9 cellular contexts compared by ENCODE assay signal in the genomic region with DNA sequence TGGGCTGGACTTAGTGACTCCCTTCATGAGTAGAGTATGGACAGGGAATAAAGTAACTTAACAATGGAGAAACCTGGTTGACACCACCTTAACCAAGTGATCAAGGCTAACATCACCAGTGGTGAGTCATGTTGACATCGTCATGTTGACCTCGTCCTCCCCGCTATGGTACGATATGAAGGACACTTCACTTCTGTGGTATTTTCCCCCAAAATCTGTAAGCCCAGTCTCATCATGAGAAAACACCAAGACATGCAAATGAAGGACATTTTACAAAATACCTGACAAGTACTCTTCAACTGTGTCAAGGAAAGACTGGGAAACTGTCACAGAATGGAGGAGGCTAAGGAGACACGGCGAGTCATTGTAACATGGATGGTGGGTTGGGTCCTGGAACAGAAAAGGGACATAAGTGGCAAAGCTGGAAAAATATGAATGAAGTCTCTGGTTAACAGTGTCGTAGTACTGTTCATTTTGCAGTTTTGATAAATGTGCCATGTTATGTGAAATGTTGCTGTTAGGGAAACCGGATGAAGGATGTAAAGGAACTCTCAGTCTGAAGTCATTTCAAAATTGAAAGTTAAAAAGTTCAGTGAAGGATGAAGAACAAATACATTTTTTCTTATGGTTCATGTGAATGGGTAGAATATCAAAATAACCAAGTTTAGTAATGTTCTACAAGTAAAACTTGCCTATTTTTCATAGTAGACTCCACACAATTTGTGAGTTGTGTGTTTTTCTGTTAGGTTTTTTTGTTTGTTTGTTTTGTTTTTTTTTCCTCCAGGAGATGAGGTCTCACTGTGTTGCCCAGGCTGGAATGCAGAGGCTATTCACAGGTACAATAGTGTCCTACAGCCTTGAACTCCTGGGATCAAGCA.
A peak's percentile ranks its signal among the peaks of the same experiment; 100 is the strongest.
DNase-seq lines count a peak whose midpoint lies in the region; ATAC-seq lines count a peak whose summit lies in the region.
"Had no signal": no experiment of that assay in that cellular context is flagged by ENCODE, and none has a peak within 500 bp of the region (broad histone marks: within the 10 kb centered on the region; RNA-seq: fewer than 3 reads in every experiment).

No MANE protein-coding gene starts in this region.

- no peak overlapping the region for H3K27ac ChIP-seq in trophoblast cell (ENCODE audit: low read depth, low read length)
- H3K27ac ChIP-seq: cardiac muscle cell had no signal

- no peak overlapping the region for H2BK5ac ChIP-seq in trophoblast cell (ENCODE audit: low read depth, low read length, poor library complexity)

- no peak overlapping the region for H2BK12ac ChIP-seq in trophoblast cell (ENCODE audit: low read length)

- no peak overlapping the region for H4K12ac ChIP-seq in trophoblast cell (ENCODE audit: low read depth, low read length)

- no peaks in the 10 kb centered on the region for H3K79me2 ChIP-seq in trophoblast cell (ENCODE audit: control insufficient read depth, insufficient read depth, low read length, poor library complexity)

- H3K4me1 ChIP-seq in trophoblast cell (ENCODE audit: control insufficient read depth in 1 of 2, insufficient read depth in 2 of 2, low read length in 2 of 2) = no peaks in the 10 kb centered on the region

- H3K18ac ChIP-seq in trophoblast cell (ENCODE audit: low read length) = no peak overlapping the region

- no peak overlapping the region for H3K14ac ChIP-seq in trophoblast cell (ENCODE audit: low read length)

- H3K27me3 ChIP-seq in trophoblast cell (ENCODE audit: insufficient read depth, low read length) = no peaks in the 10 kb centered on the region
- H3K27me3 ChIP-seq: cardiac muscle cell had no signal

- WGBS in trophoblast cell (ENCODE audit: extremely low coverage, insufficient coverage, insufficient read length) = no CpG with 5 or more reads among the region's 8 CpGs

- no peak overlapping the region for H3K4me2 ChIP-seq in trophoblast cell (ENCODE audit: low read length)

- H3K9me3 ChIP-seq in trophoblast cell (ENCODE audit: insufficient read depth, low read depth, low read length) = no peaks in the 10 kb centered on the region

- H3K4ac ChIP-seq in trophoblast cell (ENCODE audit: low read depth, low read length) = no peak overlapping the region

- H3K4me3 ChIP-seq in trophoblast cell (ENCODE audit: low read depth, low read length) = no peak overlapping the region
- H3K4me3 ChIP-seq: cardiac muscle cell had no signal

- no peak overlapping the region for H2BK120ac ChIP-seq in trophoblast cell (ENCODE audit: insufficient read depth, low read length, poor library complexity)

- ATAC-seq in GM18519 (IDR thresholded peaks at IDR 0.05; ENCODE audit: low FRiP score, unreplicated experiment) = peak; percentile 75
- peak; percentile 81 for ATAC-seq in GM21825 (IDR thresholded peaks at IDR 0.05; ENCODE audit: unreplicated experiment)

- H4K8ac ChIP-seq in trophoblast cell (ENCODE audit: low read depth, low read length) = no peak overlapping the region

- H2AFZ ChIP-seq in trophoblast cell (ENCODE audit: insufficient read depth, low read length, poor library complexity) = no peak overlapping the region

- no peak overlapping the region for H3K23ac ChIP-seq in trophoblast cell (ENCODE audit: low read length)

- no peak overlapping the region for H2AK5ac ChIP-seq in trophoblast cell (ENCODE audit: low read length)

- H4K91ac ChIP-seq in trophoblast cell (ENCODE audit: low read depth, low read length) = no peak overlapping the region

- H3K36me3 ChIP-seq in trophoblast cell (ENCODE audit: control insufficient read depth in 1 of 2, insufficient read depth in 2 of 2, low read length in 2 of 2) = peaks cover 0 to 4% of the 10 kb centered on the region in 2 experiments
- H3K36me3 ChIP-seq: cardiac muscle cell had no signal

- H3K79me1 ChIP-seq in trophoblast cell (ENCODE audit: low read length) = no peaks in the 10 kb centered on the region

- H3K9ac ChIP-seq in trophoblast cell (ENCODE audit: low read length) = no peak overlapping the region

- peak; percentile 34 for DNase-seq in LHCN-M2 (ENCODE audit: low read depth)
- DNase-seq in kidney tubule cell (ENCODE audit: low spot score) = peak; percentile 71
- DNase-seq in DMS114 treated with DMSO at 0.1 percent for 48 hours (lab: John Stamatoyannopoulos, UW; ENCODE audit: unreplicated experiment) = no peak
- DNase-seq in trophoblast cell = no peak
- no peak for DNase-seq in GF-D8 (lab: John Stamatoyannopoulos, UW)
- DNase-seq in amniotic stem cell (lab: John Stamatoyannopoulos, UW) = no peak

Comparison
In these comparisons a context has a peak if more than half of its experiments do, and no peak if none do; other contexts are left out.
1. DNase-seq: peak in LHCN-M2 (single experiment) and kidney tubule cell (single experiment); none in DMS114 treated with DMSO at 0.1 percent for 48 hours (single experiment), trophoblast cell (0 of 2), GF-D8 (single experiment) and amniotic stem cell (single experiment).